15 cellular contexts compared by ENCODE assay signal in the genomic region with DNA sequence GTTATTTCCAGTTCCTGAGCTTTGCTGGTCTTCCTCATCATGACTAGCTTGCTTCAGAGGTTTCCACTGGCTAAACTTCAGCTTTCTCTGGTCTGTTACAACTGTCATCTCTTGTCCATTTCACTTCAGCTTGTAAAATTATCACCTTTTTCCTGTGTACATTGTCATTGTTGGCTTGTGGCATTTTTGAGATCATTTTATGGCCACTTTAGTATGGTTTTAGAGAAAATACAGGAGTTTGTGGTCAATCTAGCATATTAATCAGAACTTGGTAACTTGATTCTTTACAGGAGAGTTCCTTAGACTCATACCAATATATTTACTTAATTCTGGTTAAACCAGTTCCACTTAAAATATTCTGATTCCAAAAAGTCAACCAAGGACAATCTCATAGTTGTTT.
A peak's percentile ranks its signal among the peaks of the same experiment; 100 is the strongest.
DNase-seq lines count a peak whose midpoint lies in the region; ATAC-seq, FAIRE-seq and TF ChIP-seq lines count a peak whose summit lies in the region.
"Had no signal": no experiment of that assay in that cellular context is flagged by ENCODE, and none has a peak within 500 bp of the region (broad histone marks: within the 10 kb centered on the region; RNA-seq: fewer than 3 reads in every experiment).

No MANE protein-coding gene starts in this region.

- H4K20me1 ChIP-seq in BLaER1 treated with 17β-estradiol and CSF1 and Interleukin-3, amounts not matched to agents 10 nM and 100 nM: no peaks in the 10 kb centered on the region
- H4K20me1 ChIP-seq in HCT116 (ENCODE audit: insufficient read depth): no peaks in the 10 kb centered on the region

- no peak for FAIRE-seq in kidney (lab: Jason Lieb, UNC)
- no peak for FAIRE-seq in urothelium cell line (lab: Jason Lieb, UNC)

- no peak for TF ChIP-seq POLR2A in HCT116 (IDR thresholded peaks at IDR 0.05; ENCODE audit: borderline replicate concordance, extremely low read depth, insufficient read depth, insufficient read length)

- no peaks in the 10 kb centered on the region for H3K27me3 ChIP-seq in BLaER1 treated with 17β-estradiol and CSF1 and Interleukin-3, amounts not matched to agents 10 nM and 100 nM
- no peaks in the 10 kb centered on the region for H3K27me3 ChIP-seq in HCT116 (ENCODE audit: insufficient read depth, low read length)
- H3K27me3 ChIP-seq: BE2C had no signal

- intact Hi-C loops in HCT116 (cut with micrococcal nuclease) (no loop called here), kidney (cut with DNase I) (no loop called here)

- no peaks in the 10 kb centered on the region for H3K79me2 ChIP-seq in HCT116 (ENCODE audit: insufficient read depth, low read length)

- H3K9ac ChIP-seq in BLaER1 treated with 17β-estradiol and CSF1 and Interleukin-3, amounts not matched to agents 10 nM and 100 nM: no peak overlapping the region
- H3K9ac ChIP-seq in HCT116 (ENCODE audit: low read length): no peak overlapping the region
- H3K9ac ChIP-seq in kidney (ENCODE audit: low read length in 2 of 2): no peak overlapping the region

- H3K4me2 ChIP-seq in BLaER1 treated with 17β-estradiol and CSF1 and Interleukin-3, amounts not matched to agents 10 nM and 100 nM: peak overlapping the region in 8 of 11 experiments; percentile 4 to 42 (median 20); a peak in 13 of 22 replicates
- peak overlapping the region; percentile 7; the same call in 1 of the 2 replicates for H3K4me2 ChIP-seq in HCT116 (ENCODE audit: low read length)

- CTCF ChIA-PET in HCT116 (lab: Charles Lee): no interaction called here

- H3K4me1 ChIP-seq in BLaER1 treated with 17β-estradiol and CSF1 and Interleukin-3, amounts not matched to agents 10 nM and 100 nM: peaks cover 0 to 16% (median 9%) of the 10 kb centered on the region in 10 experiments; a peak in 13 of 20 replicates
- H3K4me1 ChIP-seq in HCT116 (ENCODE audit: control insufficient read depth in 1 of 2, insufficient read depth in 2 of 2, low read length in 2 of 2) (peaks cover 0 to 12% of the 10 kb centered on the region in 2 experiments; a peak in 1 of 4 replicates), kidney (ENCODE audit: control insufficient read depth in 1 of 2, insufficient read depth in 1 of 2, low read depth in 1 of 2, low read length in 2 of 2) (peaks cover 0 to 8% of the 10 kb centered on the region in 2 donors)
- H3K4me1 ChIP-seq: BE2C had no signal

- H2AFZ ChIP-seq in HCT116 (ENCODE audit: low read depth, low read length, poor library complexity, severe bottlenecking): peak overlapping the region; percentile 90

- no peaks in the 10 kb centered on the region for H3K9me2 ChIP-seq in HCT116 (ENCODE audit: insufficient read depth)

- no peak for DNase-seq in HCT116 (ENCODE audit: low read depth, low spot score)
- DNase-seq in OCI-M1 (lab: John Stamatoyannopoulos, UW): peak; percentile 31
- no peak for DNase-seq in kidney
- no peak for DNase-seq in activated effector memory CD4-positive, alpha-beta T cell treated with anti-CD3 and anti-CD28 coated beads, Interleukin-2, amount 50 U/mL, for 16 hours
- DNase-seq in stimulated activated naive CD4-positive, alpha-beta T cell (lab: John Stamatoyannopoulos, UW): no peak
- no peak for DNase-seq in urothelium cell line (ENCODE audit: low spot score)
- DNase-seq: activated CD8-positive, alpha-beta T cell treated with anti-CD3 and anti-CD28 coated beads for 36 hours; activated T-cell treated with anti-CD3 and anti-CD28 coated beads, Interleukin-2, amount 50 U/mL, for 72 hours; BE2C; HCEC 1CT; NCI-H1417 treated with DMSO at 0.1 percent for 48 hours; stimulated activated CD4-positive, alpha-beta T cell treated with anti-CD3 and anti-CD28 coated beads, Interleukin-2, amount 100 ng/mL, for 24 hours had no signal

- TF ChIP-seq RAD21 in HCT116 (IDR thresholded peaks at IDR 0.05; ENCODE audit: low read depth): no peak

- ATAC-seq in HCT116: no peak
- no peak for ATAC-seq in HG02884 (IDR thresholded peaks at IDR 0.05; ENCODE audit: unreplicated experiment)
- ATAC-seq: activated CD8-positive, alpha-beta T cell treated with anti-CD3 and anti-CD28 coated beads for 36 hours; activated T-cell treated with anti-CD3 and anti-CD28 coated beads, Interleukin-2, amount 50 U/mL, for 72 hours; sciatic nerve had no signal

- POLR2A ChIA-PET in HCT116 (lab: Charles Lee): no interaction called here

- BruUV-seq in HCT116 (replicated peaks; lab: Mats Ljungman, UMichigan): no TSS peak

- TF ChIP-seq CTCF in HCT116 (IDR thresholded peaks at IDR 0.05 in 2 of 3, conservative IDR thresholded peaks at IDR 0.05 in 1 of 3; ENCODE audit: borderline replicate concordance in 1 of 3, insufficient read depth in 1 of 3, low read depth in 2 of 3, low read length in 2 of 3): no peak
- no peak for TF ChIP-seq CTCF in kidney (IDR thresholded peaks at IDR 0.05; ENCODE audit: borderline replicate concordance, extremely low read depth, insufficient read depth)

- peaks cover 0 to 8% (median 0%) of the 10 kb centered on the region in 11 experiments; a peak in 1 of 22 replicates for H3K9me3 ChIP-seq in BLaER1 treated with 17β-estradiol and CSF1 and Interleukin-3, amounts not matched to agents 10 nM and 100 nM (replicated peaks in 1 of 11)
- H3K9me3 ChIP-seq in HCT116 (ENCODE audit: control insufficient read depth in 1 of 2, insufficient read depth in 1 of 2, low read depth in 1 of 2, low read length in 2 of 2) (peaks cover 0 to 3% of the 10 kb centered on the region in 2 experiments; a peak in 1 of 4 replicates), kidney (ENCODE audit: control insufficient read depth in 1 of 2, low read length in 2 of 2) (no peaks in the 10 kb centered on the region)
- H3K9me3 ChIP-seq: BE2C had no signal

- no peak overlapping the region for H3K4me3 ChIP-seq in BLaER1 treated with 17β-estradiol and CSF1 and Interleukin-3, amounts not matched to agents 10 nM and 100 nM
- H3K4me3 ChIP-seq in HCT116 (replicated peaks in 1 of 2; ENCODE audit: low read depth in 1 of 2, low read length in 2 of 2): no peak overlapping the region
- peak overlapping the region; percentile 0 to 38 for H3K4me3 ChIP-seq in kidney (ENCODE audit: low read length in 2 of 2)

- H3K36me3 ChIP-seq in BLaER1 treated with 17β-estradiol and CSF1 and Interleukin-3, amounts not matched to agents 10 nM and 100 nM: no peaks in the 10 kb centered on the region
- H3K36me3 ChIP-seq in HCT116 (ENCODE audit: control insufficient read depth in 1 of 2, insufficient read depth in 2 of 2, low read length in 2 of 2): no peaks in the 10 kb centered on the region
- H3K36me3 ChIP-seq in kidney (ENCODE audit: control insufficient read depth in 1 of 2, insufficient read depth in 2 of 2, low read length in 2 of 2): no peaks in the 10 kb centered on the region
- H3K36me3 ChIP-seq: BE2C had no signal

- 0 out of 22 replicates have a peak overlapping the region, but pooled peaks of 1 of the 11 experiments have one; percentile 3 for H3K27ac ChIP-seq in BLaER1 treated with 17β-estradiol and CSF1 and Interleukin-3, amounts not matched to agents 10 nM and 100 nM
- H3K27ac ChIP-seq in HCT116 (ENCODE audit: low read depth, low read length) (no peak overlapping the region), kidney (ENCODE audit: low read depth in 2 of 2, low read length in 2 of 2) (no peak overlapping the region)

- RAD21 ChIA-PET in HCT116 (lab: Charles Lee; ENCODE audit: low non-redundant PET in 1 of 2, low total read pairs in 2 of 2, uncharacterized antibody in 2 of 2, unreplicated experiment in 2 of 2): no interaction called here

TF ChIP-seq in HCT116, 20 proteins besides CTCF, POLR2A, EP300 and RAD21 (continues in another document):
- TF ChIP-seq POLR2AphosphoS5 (IDR thresholded peaks at IDR 0.05; ENCODE audit: low read depth, low read length) (no peak), JUND (IDR thresholded peaks at IDR 0.05) (no peak), YY1 (IDR thresholded peaks at IDR 0.05; ENCODE audit: extremely low read depth, insufficient replicate concordance, low read depth, low read length) (no peak), FOSL1 (IDR thresholded peaks at IDR 0.05; ENCODE audit: low read depth) (no peak), SIN3A (IDR thresholded peaks at IDR 0.05; ENCODE audit: low read depth) (no peak), CBX3 (IDR thresholded peaks at IDR 0.05; ENCODE audit: low read depth) (no peak), EZH2 (IDR thresholded peaks at IDR 0.05) (no peak), ELF1 (IDR thresholded peaks at IDR 0.05; ENCODE audit: borderline replicate concordance, low read depth) (no peak), EZH2phosphoT487 (IDR thresholded peaks at IDR 0.05; ENCODE audit: borderline replicate concordance) (no peak)
- TF ChIP-seq, protein P1, sequence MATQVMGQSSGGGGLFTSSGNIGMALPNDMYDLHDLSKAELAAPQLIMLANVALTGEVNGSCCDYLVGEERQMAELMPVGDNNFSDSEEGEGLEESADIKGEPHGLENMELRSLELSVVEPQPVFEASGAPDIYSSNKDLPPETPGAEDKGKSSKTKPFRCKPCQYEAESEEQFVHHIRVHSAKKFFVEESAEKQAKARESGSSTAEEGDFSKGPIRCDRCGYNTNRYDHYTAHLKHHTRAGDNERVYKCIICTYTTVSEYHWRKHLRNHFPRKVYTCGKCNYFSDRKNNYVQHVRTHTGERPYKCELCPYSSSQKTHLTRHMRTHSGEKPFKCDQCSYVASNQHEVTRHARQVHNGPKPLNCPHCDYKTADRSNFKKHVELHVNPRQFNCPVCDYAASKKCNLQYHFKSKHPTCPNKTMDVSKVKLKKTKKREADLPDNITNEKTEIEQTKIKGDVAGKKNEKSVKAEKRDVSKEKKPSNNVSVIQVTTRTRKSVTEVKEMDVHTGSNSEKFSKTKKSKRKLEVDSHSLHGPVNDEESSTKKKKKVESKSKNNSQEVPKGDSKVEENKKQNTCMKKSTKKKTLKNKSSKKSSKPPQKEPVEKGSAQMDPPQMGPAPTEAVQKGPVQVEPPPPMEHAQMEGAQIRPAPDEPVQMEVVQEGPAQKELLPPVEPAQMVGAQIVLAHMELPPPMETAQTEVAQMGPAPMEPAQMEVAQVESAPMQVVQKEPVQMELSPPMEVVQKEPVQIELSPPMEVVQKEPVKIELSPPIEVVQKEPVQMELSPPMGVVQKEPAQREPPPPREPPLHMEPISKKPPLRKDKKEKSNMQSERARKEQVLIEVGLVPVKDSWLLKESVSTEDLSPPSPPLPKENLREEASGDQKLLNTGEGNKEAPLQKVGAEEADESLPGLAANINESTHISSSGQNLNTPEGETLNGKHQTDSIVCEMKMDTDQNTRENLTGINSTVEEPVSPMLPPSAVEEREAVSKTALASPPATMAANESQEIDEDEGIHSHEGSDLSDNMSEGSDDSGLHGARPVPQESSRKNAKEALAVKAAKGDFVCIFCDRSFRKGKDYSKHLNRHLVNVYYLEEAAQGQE (IDR thresholded peaks at IDR 0.05; ENCODE audit: low read depth): no peak

Comparison
In these comparisons a context has a peak if more than half of its experiments do, and no peak if none do; other contexts are left out.
1. H3K4me3 ChIP-seq: peak in kidney (2 of 2); none in BLaER1 treated with 17β-estradiol and CSF1 and Interleukin-3, amounts not matched to agents 10 nM and 100 nM (0 of 10) and HCT116 (0 of 2).